In the genomic region with DNA sequence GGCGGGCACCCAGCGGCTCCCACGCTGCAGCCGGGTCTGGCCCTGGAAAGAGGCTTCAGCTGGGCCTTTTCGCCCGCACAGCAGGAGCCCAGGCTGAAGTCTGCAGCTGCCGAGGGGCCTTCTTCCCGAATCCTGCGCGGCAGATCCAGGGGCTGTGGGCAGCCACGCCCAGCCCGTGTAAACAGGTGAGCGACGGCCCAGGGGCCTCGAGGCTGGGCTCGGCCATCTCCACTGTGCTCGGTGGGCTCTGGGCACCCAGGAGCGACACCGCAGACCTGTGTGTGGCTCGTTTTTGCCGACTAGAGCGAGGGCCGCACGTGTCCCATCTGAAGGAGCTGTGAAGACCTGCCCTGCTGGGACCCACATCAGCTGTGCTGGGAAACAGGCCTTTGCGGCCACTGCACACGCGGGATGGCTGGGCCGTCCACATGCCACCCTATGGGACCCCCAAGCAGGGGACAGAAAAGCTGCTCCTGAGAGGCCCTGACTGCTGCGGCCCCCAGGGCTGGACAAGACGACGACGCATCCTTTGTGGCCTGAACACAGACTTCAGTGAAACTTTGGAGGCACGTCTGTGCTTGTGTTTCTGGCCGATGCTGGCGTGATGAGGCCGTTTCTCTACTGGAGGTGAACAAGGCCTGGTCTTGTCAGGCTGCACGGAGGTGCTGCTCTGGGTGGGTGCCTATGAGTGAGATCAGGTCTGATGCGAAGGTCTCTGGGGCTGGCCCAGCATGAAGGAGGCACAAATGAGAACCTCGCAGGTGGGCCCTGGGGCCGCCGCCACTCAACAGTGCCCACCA, we compare ENCODE assay signal across 1 cellular context.
TF ChIP-seq lines count a peak whose summit lies in the region.

No MANE protein-coding gene starts in this region.

TF ChIP-seq in HepG2, 621 proteins besides CTCF, POLR2A, EP300 and RAD21:
- TF ChIP-seq NAIF1 (CRISPR knock-in tag; IDR thresholded peaks at IDR 0.05; ENCODE audit: borderline replicate concordance) = no peak
- TF ChIP-seq RXRA (CRISPR knock-in tag; IDR thresholded peaks at IDR 0.05) = peak; percentile 11; the same call in 1 of the 2 replicates
- TF ChIP-seq, protein P1, sequence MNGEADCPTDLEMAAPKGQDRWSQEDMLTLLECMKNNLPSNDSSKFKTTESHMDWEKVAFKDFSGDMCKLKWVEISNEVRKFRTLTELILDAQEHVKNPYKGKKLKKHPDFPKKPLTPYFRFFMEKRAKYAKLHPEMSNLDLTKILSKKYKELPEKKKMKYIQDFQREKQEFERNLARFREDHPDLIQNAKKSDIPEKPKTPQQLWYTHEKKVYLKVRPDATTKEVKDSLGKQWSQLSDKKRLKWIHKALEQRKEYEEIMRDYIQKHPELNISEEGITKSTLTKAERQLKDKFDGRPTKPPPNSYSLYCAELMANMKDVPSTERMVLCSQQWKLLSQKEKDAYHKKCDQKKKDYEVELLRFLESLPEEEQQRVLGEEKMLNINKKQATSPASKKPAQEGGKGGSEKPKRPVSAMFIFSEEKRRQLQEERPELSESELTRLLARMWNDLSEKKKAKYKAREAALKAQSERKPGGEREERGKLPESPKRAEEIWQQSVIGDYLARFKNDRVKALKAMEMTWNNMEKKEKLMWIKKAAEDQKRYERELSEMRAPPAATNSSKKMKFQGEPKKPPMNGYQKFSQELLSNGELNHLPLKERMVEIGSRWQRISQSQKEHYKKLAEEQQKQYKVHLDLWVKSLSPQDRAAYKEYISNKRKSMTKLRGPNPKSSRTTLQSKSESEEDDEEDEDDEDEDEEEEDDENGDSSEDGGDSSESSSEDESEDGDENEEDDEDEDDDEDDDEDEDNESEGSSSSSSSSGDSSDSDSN (CRISPR knock-in tag; IDR thresholded peaks at IDR 0.05) = 0 out of 2 replicates have a peak, but pooled peaks have one; percentile 22
